ENCODE assay signal across 13 cellular contexts in the genomic region with DNA sequence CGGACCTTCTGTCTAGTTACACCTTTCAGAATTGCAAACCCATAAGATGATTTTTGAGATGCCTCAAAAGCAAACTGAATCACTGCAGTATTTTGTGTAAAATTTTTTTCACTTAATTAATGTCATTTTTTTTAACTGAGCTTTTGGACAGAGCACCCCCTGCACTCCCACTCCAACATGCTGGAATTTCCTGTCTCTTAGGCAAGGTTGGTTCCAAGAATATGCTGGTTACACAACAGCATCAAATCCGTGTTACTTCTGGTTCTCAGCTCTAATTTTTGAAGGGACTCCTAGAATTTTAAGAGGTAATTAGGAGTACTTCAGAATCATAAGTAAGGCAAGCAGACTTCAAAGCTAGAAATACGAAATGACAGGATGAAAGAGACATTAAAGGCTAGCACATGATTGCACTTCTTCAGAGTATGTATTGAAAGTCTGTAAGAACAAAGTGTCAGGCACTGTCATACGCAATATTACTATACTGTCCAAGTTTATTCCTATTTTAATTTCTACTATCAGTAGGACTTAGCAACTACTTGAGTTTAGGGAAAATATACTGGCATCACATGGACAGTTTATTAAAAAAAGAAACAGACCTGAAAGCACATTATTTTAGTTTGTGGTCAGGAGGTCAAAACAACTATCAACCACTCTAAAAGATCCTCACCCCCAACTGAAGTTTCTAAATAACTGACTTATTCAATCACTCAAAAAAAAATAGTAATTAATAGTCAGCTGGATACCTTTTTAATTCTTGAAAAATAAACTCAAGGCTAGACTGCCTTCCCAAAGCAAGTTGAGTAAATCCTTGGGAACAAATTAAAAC. TPM values are rescaled to one million over a fixed set of nuclear protein-coding genes. Genes with fewer than 3 reads are reported as not detected.
DNase-seq lines count a peak whose midpoint lies in the region; ATAC-seq and TF ChIP-seq lines count a peak whose summit lies in the region.
"Had no signal": no experiment of that assay in that cellular context is flagged by ENCODE, and none has a peak within 500 bp of the region (broad histone marks: within the 10 kb centered on the region; RNA-seq: fewer than 3 reads in every experiment).

No MANE protein-coding gene starts in this region.

- intact Hi-C loops in mucosa of descending colon (cut with DNase I, micrococcal nuclease), result no loop called here

- CTCF ChIA-PET in GM10248 (lab: Yijun Ruan, JAX), result interaction anchor here (0.9 to 4.3 kb wide), 9 partner anchors 9 to 171 kb away, joined by 3 to 19 read pairs (median 3); partner anchors contain the start of gene ENAM

- no peak overlapping the region for H3K4me3 Mint-ChIP-seq in nephron progenitor cell
- H3K4me3 Mint-ChIP-seq: activated naive CD4-positive, alpha-beta T cell treated with anti-CD3 and anti-CD28 coated beads for 36 hours; dendritic cell treated with granulocyte-macrophage colony-stimulating factor and Interleukin-4, amounts not matched to agents 40 ng/mL and 50 ng/mL, for 4 days had no signal

- no peak overlapping the region for H3K4me3 ChIP-seq in mucosa of descending colon
- H3K4me3 ChIP-seq: testis had no signal

- no peaks in the 10 kb centered on the region for H3K36me3 Mint-ChIP-seq in nephron progenitor cell (ENCODE audit: low read depth)

- ATAC-seq in GM18907 (IDR thresholded peaks at IDR 0.05; ENCODE audit: unreplicated experiment) (peak; percentile 56), HG02642 (IDR thresholded peaks at IDR 0.05; ENCODE audit: poor library complexity, unreplicated experiment) (peak; percentile 38), mucosa of descending colon (no peak), GM21526 (IDR thresholded peaks at IDR 0.05; ENCODE audit: low FRiP score, unreplicated experiment) (no peak)

- H3K36me3 ChIP-seq in mucosa of descending colon (ENCODE audit: low read depth), result no peaks in the 10 kb centered on the region

- POLR2A ChIA-PET in GM10248 (lab: Yijun Ruan, JAX), result no interaction called here

- no peaks in the 10 kb centered on the region for H3K9me3 ChIP-seq in mucosa of descending colon
- H3K9me3 ChIP-seq: testis had no signal

- no peaks in the 10 kb centered on the region for H3K9me3 Mint-ChIP-seq in nephron progenitor cell
- H3K9me3 Mint-ChIP-seq: activated naive CD4-positive, alpha-beta T cell treated with anti-CD3 and anti-CD28 coated beads for 36 hours; dendritic cell treated with granulocyte-macrophage colony-stimulating factor and Interleukin-4, amounts not matched to agents 40 ng/mL and 50 ng/mL, for 4 days had no signal

- H3K27ac Mint-ChIP-seq in nephron progenitor cell, result peak overlapping the region; percentile 51
- H3K27ac Mint-ChIP-seq: activated naive CD4-positive, alpha-beta T cell treated with anti-CD3 and anti-CD28 coated beads for 36 hours; dendritic cell treated with granulocyte-macrophage colony-stimulating factor and Interleukin-4, amounts not matched to agents 40 ng/mL and 50 ng/mL, for 4 days had no signal

- DNase-seq in nephron progenitor cell (no peak), mucosa of descending colon (no peak), DMS53 treated with DMSO at 0.1 percent for 48 hours (lab: John Stamatoyannopoulos, UW; ENCODE audit: unreplicated experiment) (no peak), GM10248 (ENCODE audit: extremely low spot score) (no peak)
- DNase-seq: activated CD4-positive, alpha-beta T cell treated with anti-CD3 and anti-CD28 coated beads, Interleukin-2, amount 50 U/mL, for 4 hours; activated naive CD4-positive, alpha-beta T cell treated with anti-CD3 and anti-CD28 coated beads for 36 hours; NCI-H510A; testis had no signal

- peaks cover 20% of the 10 kb centered on the region for H3K27me3 Mint-ChIP-seq in nephron progenitor cell (ENCODE audit: low read depth, poor library complexity)
- H3K27me3 Mint-ChIP-seq: dendritic cell treated with granulocyte-macrophage colony-stimulating factor and Interleukin-4, amounts not matched to agents 40 ng/mL and 50 ng/mL, for 4 days had no signal

- no peaks in the 10 kb centered on the region for H3K4me1 ChIP-seq in mucosa of descending colon (ENCODE audit: low read depth)
- H3K4me1 ChIP-seq: testis had no signal

- H3K4me1 Mint-ChIP-seq in nephron progenitor cell, result no peaks in the 10 kb centered on the region

- no peak for TF ChIP-seq CTCF in nephron progenitor cell (IDR thresholded peaks at IDR 0.05)
- no peak for TF ChIP-seq CTCF in mucosa of descending colon (IDR thresholded peaks at IDR 0.05)
- TF ChIP-seq CTCF in GM10248 (IDR thresholded peaks at IDR 0.05; ENCODE audit: control extremely low read depth, extremely low read depth, low read depth, missing control alignments), result no peak

- 0 out of 2 replicates have a peak, but pooled peaks have one; percentile 22 for TF ChIP-seq POLR2A in Raji (IDR thresholded peaks at IDR 0.05; ENCODE audit: insufficient read depth, low read depth, low read length)

RNA-seq across cellular contexts. Expression of gene JCHAIN, which starts 1.6 kb away (rescaled TPM):
- 100 to 1,000 TPM; 258 to 602 (median 347) TPM for total RNA-seq in mucosa of descending colon
- total RNA-seq: activated naive CD4-positive, alpha-beta T cell treated with anti-CD3 and anti-CD28 coated beads for 36 hours had no signal

RNA-seq across cellular contexts. Expression of gene UTP3, which starts 20.4 kb away (rescaled TPM):
- 10 to 100 TPM; 15.8 to 23.4 (median 20.5) TPM for total RNA-seq in mucosa of descending colon

RNA-seq across cellular contexts. Expression of gene ENAM, which starts 39.4 kb away (rescaled TPM):
- total RNA-seq in mucosa of descending colon, result not detected
- total RNA-seq: activated naive CD4-positive, alpha-beta T cell treated with anti-CD3 and anti-CD28 coated beads for 36 hours had no signal

RNA-seq across cellular contexts. Expression of gene RUFY3, which starts 53.8 kb away (rescaled TPM):
- 10 to 100 TPM; 31.9 to 54.2 (median 46.0) TPM for total RNA-seq in mucosa of descending colon

Comparison
In these comparisons a context has a peak if more than half of its experiments do, and no peak if none do; other contexts are left out.
1. ATAC-seq: peak in GM18907 (single experiment) and HG02642 (single experiment); none in mucosa of descending colon (single experiment) and GM21526 (single experiment).